Comparison of ENCODE assay signal across 17 cellular contexts in genomic region chr2:241011751-241012510, GRCh38. TPM values are rescaled to one million over a fixed set of nuclear protein-coding genes. Genes with fewer than 3 reads are reported as not detected.
DNase-seq lines count a peak whose midpoint lies in the region; ATAC-seq and TF ChIP-seq lines count a peak whose summit lies in the region.
"Had no signal": no experiment of that assay in that cellular context is flagged by ENCODE, and none has a peak within 500 bp of the region (broad histone marks: within the 10 kb centered on the region; RNA-seq: fewer than 3 reads in every experiment).

No MANE protein-coding gene starts in this region.

- no peak overlapping the region for H2BK5ac ChIP-seq in H9 (ENCODE audit: insufficient read length, low read length)

- in situ Hi-C loops in ACHN (cut with HindIII; ENCODE audit: low pct_ligation_motif_present, low pct_unique_long_range_greater_than_20kb, low sequenced_read_pairs): no loop called here

- no peak overlapping the region for H2BK15ac ChIP-seq in H9 (ENCODE audit: low read depth, low read length)

- H2BK120ac ChIP-seq in H9 (ENCODE audit: low read depth, low read length, poor library complexity, severe bottlenecking): no peak overlapping the region

- H3K4me1 Mint-ChIP-seq in H9: peaks cover 17% of the 10 kb centered on the region in 2 experiments
- H3K4me1 Mint-ChIP-seq in natural killer cell treated with Interleukin-12 subunit alpha and Interleukin-12 subunit beta and Interleukin-15 and Interleukin-18, amount 100 ng/mL, for 72 hours (ENCODE audit: low read depth in 2 of 2): peaks cover 5 to 11% of the 10 kb centered on the region in 2 donors

- no peak overlapping the region for H3K23ac ChIP-seq in H9 (ENCODE audit: insufficient read length, low read depth, low read length)

- no peak overlapping the region for H3K18ac ChIP-seq in H9 (ENCODE audit: insufficient read length, low read depth, low read length)

- no peak overlapping the region for H4K5ac ChIP-seq in H9 (ENCODE audit: insufficient read length, low read depth, low read length)

- H3K4me2 ChIP-seq in H9 (ENCODE audit: insufficient read depth, insufficient read length, low read length): no peak overlapping the region

- no peaks in the 10 kb centered on the region for H3K79me1 ChIP-seq in H9 (ENCODE audit: insufficient read depth, low read depth, low read length, poor library complexity, severe bottlenecking)

- no peaks in the 10 kb centered on the region for H3K36me3 Mint-ChIP-seq in H9 (ENCODE audit: insufficient read depth in 1 of 3, low read depth in 3 of 3)
- H3K36me3 Mint-ChIP-seq in natural killer cell treated with Interleukin-12 subunit alpha and Interleukin-12 subunit beta and Interleukin-15 and Interleukin-18, amount 100 ng/mL, for 72 hours: no peaks in the 10 kb centered on the region
- H3K36me3 Mint-ChIP-seq: memory B cell had no signal

- no peak overlapping the region for H4K91ac ChIP-seq in H9 (ENCODE audit: insufficient read length, low read depth, low read length)

- no peak overlapping the region for H3K27ac Mint-ChIP-seq in H9
- H3K27ac Mint-ChIP-seq in natural killer cell treated with Interleukin-12 subunit alpha and Interleukin-12 subunit beta and Interleukin-15 and Interleukin-18, amount 100 ng/mL, for 72 hours: no peak overlapping the region
- H3K27ac Mint-ChIP-seq: dendritic cell treated with granulocyte-macrophage colony-stimulating factor and Interleukin-4, amounts not matched to agents 40 ng/mL and 50 ng/mL, for 4 days; memory B cell had no signal

- H2BK12ac ChIP-seq in H9 (ENCODE audit: insufficient read length, low read depth, low read length): no peak overlapping the region

- no peak overlapping the region for H2AK5ac ChIP-seq in H9 (ENCODE audit: insufficient read length, low read length)

- H3K79me2 ChIP-seq in H9 (ENCODE audit: insufficient read depth, low read length): no peaks in the 10 kb centered on the region

- no peak overlapping the region for H3K56ac ChIP-seq in H9 (ENCODE audit: insufficient read length, low read depth, low read length)

- WGBS in H9 (ENCODE audit: extremely low coverage, insufficient read length, low lambda C conversion rate): no CpG with 5 or more reads among the region's 29 CpGs

- no peak overlapping the region for H3K4ac ChIP-seq in H9 (ENCODE audit: low read depth, low read length)

- H3T11ph ChIP-seq in H9 (ENCODE audit: low read length): no peak overlapping the region

- peak; percentile 7 for DNase-seq in 8988T
- DNase-seq in H9: peak; percentile 20
- peak; percentile 22 for DNase-seq in effector CD8-positive, alpha-beta T cell (lab: John Stamatoyannopoulos, UW)
- no peak for DNase-seq in natural killer cell treated with Interleukin-12 subunit alpha and Interleukin-12 subunit beta and Interleukin-15 and Interleukin-18, amount 100 ng/mL, for 72 hours (ENCODE audit: low spot score)
- no peak for DNase-seq in ACHN
- no peak for DNase-seq in T1000 (lab: John Stamatoyannopoulos, UW)
- no peak for DNase-seq in AG08396 (ENCODE audit: low spot score)
- DNase-seq: MM.1S; NCI-H2107; SHP77 treated with DMSO at 0.1 percent for 48 hours; stimulated activated CD4-positive, alpha-beta T cell treated with anti-CD3 and anti-CD28 coated beads, Interleukin-15, amount 100 ng/mL, for 24 hours had no signal

- no peak overlapping the region for H3K9ac ChIP-seq in H9 (ENCODE audit: extremely low read depth, insufficient read length, low read length)

- TF ChIP-seq CTCF in H9 (conservative IDR thresholded peaks at IDR 0.05): no peak

- H4K8ac ChIP-seq in H9 (replicated peaks; ENCODE audit: insufficient read length, low read depth, low read length): no peak overlapping the region

- peaks cover 14% of the 10 kb centered on the region for H3K27me3 Mint-ChIP-seq in H9 (ENCODE audit: low read depth)
- H3K27me3 Mint-ChIP-seq in natural killer cell treated with Interleukin-12 subunit alpha and Interleukin-12 subunit beta and Interleukin-15 and Interleukin-18, amount 100 ng/mL, for 72 hours: peaks cover 6% of the 10 kb centered on the region in 2 donors

- peak; percentile 33 to 34 for ATAC-seq in natural killer cell treated with Interleukin-12 subunit alpha and Interleukin-12 subunit beta and Interleukin-15 and Interleukin-18, amount 100 ng/mL, for 72 hours
- no peak for ATAC-seq in GM21619 (IDR thresholded peaks at IDR 0.05; ENCODE audit: unreplicated experiment)
- ATAC-seq: GM12878, pancreas had no signal

- no peak overlapping the region for H3K4me3 Mint-ChIP-seq in H9
- H3K4me3 Mint-ChIP-seq in natural killer cell treated with Interleukin-12 subunit alpha and Interleukin-12 subunit beta and Interleukin-15 and Interleukin-18, amount 100 ng/mL, for 72 hours: no peak overlapping the region
- H3K4me3 Mint-ChIP-seq: dendritic cell treated with granulocyte-macrophage colony-stimulating factor and Interleukin-4, amounts not matched to agents 40 ng/mL and 50 ng/mL, for 4 days; memory B cell had no signal

- H3K9me3 Mint-ChIP-seq in H9: no peaks in the 10 kb centered on the region
- no peaks in the 10 kb centered on the region for H3K9me3 Mint-ChIP-seq in natural killer cell treated with Interleukin-12 subunit alpha and Interleukin-12 subunit beta and Interleukin-15 and Interleukin-18, amount 100 ng/mL, for 72 hours
- H3K9me3 Mint-ChIP-seq: dendritic cell treated with granulocyte-macrophage colony-stimulating factor and Interleukin-4, amounts not matched to agents 40 ng/mL and 50 ng/mL, for 4 days had no signal

- H3K23me2 ChIP-seq in H9 (ENCODE audit: insufficient read length, low read depth, low read length, poor library complexity, severe bottlenecking): peaks cover 5% of the 10 kb centered on the region

- no peak overlapping the region for H3K14ac ChIP-seq in H9 (ENCODE audit: insufficient read depth, low read length)

- no peaks in the 10 kb centered on the region; the same call in 1 of the 2 replicates for H3K4me1 ChIP-seq in H9 (ENCODE audit: insufficient read depth, low read length)
- H3K4me1 ChIP-seq: pancreas had no signal

- no peaks in the 10 kb centered on the region for H3K9me3 ChIP-seq in H9 (ENCODE audit: control insufficient read depth, low read depth, low read length)
- H3K9me3 ChIP-seq: pancreas had no signal

- H3K27ac ChIP-seq in H9 (ENCODE audit: insufficient read length, low read depth, low read length): no peak overlapping the region

- H3K27me3 ChIP-seq in H9 (ENCODE audit: insufficient read depth, low read length): no peaks in the 10 kb centered on the region
- H3K27me3 ChIP-seq: pancreas had no signal

- H2AFZ ChIP-seq in H9 (ENCODE audit: low read length): no peak overlapping the region

- H4K20me1 ChIP-seq in H9 (ENCODE audit: control insufficient read depth, insufficient read depth, insufficient read length): no peaks in the 10 kb centered on the region

- H2BK20ac ChIP-seq in H9 (ENCODE audit: low read depth, low read length, poor library complexity, severe bottlenecking): no peak overlapping the region

RNA-seq across cellular contexts. Expression of gene SNED1, which starts 13.5 kb away (rescaled TPM):
- 1.8 and 2.5 TPM in 2 replicates for total RNA-seq in H9 (2021)
- under 1 TPM in 1 of 2 donors, not detected in 1; 0.14 TPM for total RNA-seq in natural killer cell treated with Interleukin-12 subunit alpha and Interleukin-12 subunit beta and Interleukin-15 and Interleukin-18, amount 100 ng/mL, for 72 hours
- total RNA-seq: HT-29 had no signal

Comparison
In these comparisons a context has a peak if more than half of its experiments do, and no peak if none do; other contexts are left out.
1. DNase-seq: peak in 8988T (single experiment), H9 (single experiment) and effector CD8-positive, alpha-beta T cell (single experiment); none in natural killer cell treated with Interleukin-12 subunit alpha and Interleukin-12 subunit beta and Interleukin-15 and Interleukin-18, amount 100 ng/mL, for 72 hours (single experiment), ACHN (single experiment), T1000 (single experiment) and AG08396 (single experiment).